In the genomic region with DNA sequence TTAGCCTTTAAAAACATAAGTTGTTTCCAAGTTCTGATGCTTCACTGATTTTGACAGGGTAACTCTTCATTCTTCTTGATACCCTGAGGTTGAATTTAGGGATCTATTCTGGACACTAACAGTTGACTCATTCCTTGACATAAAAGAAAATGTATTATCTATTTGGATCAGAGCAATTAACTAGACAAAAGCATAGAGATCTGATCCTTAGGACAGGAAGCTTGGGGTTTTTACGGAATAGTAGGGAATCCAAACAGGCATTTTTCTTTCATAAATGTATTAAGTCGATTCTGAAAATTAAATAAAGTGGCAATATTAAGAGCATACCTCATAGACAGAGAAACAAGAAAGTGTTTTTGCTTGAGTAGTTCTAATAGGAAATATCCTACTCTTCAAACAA, we compare ENCODE assay signal across 34 cellular contexts.
"Had no signal": no experiment of that assay in that cellular context is flagged by ENCODE, and none has a peak within 500 bp of the region (broad histone marks: within the 10 kb centered on the region; RNA-seq: fewer than 3 reads in every experiment).

No MANE protein-coding gene starts in this region.

- H3K27me3 Mint-ChIP-seq: activated naive CD8-positive, alpha-beta T cell; effector memory CD8-positive, alpha-beta T cell; naive B cell; stimulated activated memory B cell treated with anti-CD40 and anti-IgM and Interleukin-4, amounts not matched to agents 10 μg/mL and 1 μg/mL and 100 μg/mL, for 72 hours had no signal

- H3K9me3 Mint-ChIP-seq: mesothelial cell of epicardium, nephron progenitor cell had no signal

- H3K27me3 ChIP-seq: body of pancreas, cardiac muscle cell, colonic mucosa, pancreas, stomach, thyroid gland, upper lobe of left lung, vagina had no signal

- H3K27ac Mint-ChIP-seq: activated naive CD8-positive, alpha-beta T cell; effector memory CD8-positive, alpha-beta T cell; immature natural killer cell; mesothelial cell of epicardium; naive B cell; nephron progenitor cell; stimulated activated memory B cell treated with anti-CD40 and anti-IgM and Interleukin-4, amounts not matched to agents 10 μg/mL and 1 μg/mL and 100 μg/mL, for 72 hours had no signal

- H3K4me2 ChIP-seq: smooth muscle cell had no signal

- DNase-seq: activated CD4-positive, alpha-beta T cell treated with anti-CD3 and anti-CD28 coated beads for 4 hours; activated CD4-positive, alpha-beta T cell treated with anti-CD3 and anti-CD28 coated beads, Interleukin-2, amount 50 U/mL, for 48 hours; activated CD8-positive, alpha-beta memory T cell treated with anti-CD3 and anti-CD28 coated beads for 24 hours; activated effector memory CD4-positive, alpha-beta T cell treated with Interleukin-2 at 50 U/mL for 16 hours; activated naive CD4-positive, alpha-beta T cell treated with Interleukin-2 at 50 U/mL for 16 hours; aorta; body of pancreas; cerebellar nuclear complex; colonic mucosa; effector memory CD8-positive, alpha-beta T cell; head of caudate nucleus; hippocampal formation; immature natural killer cell; kidney; left colon; naive B cell; nephron progenitor cell; nucleus accumbens; pancreas; stimulated activated CD4-positive, alpha-beta T cell treated with anti-CD3 and anti-CD28 coated beads, Interleukin-1b, Interleukin-23, amount 100 ng/mL, for 48 hours; stimulated activated CD4-positive, alpha-beta T cell treated with anti-CD3 and anti-CD28 coated beads, Interleukin-4, amount 100 ng/mL, for 4 hours; stimulated activated CD8-positive, alpha-beta memory T cell treated with anti-CD3 and anti-CD28 coated beads, Interleukin-4, amount 100 ng/mL, for 48 hours; stomach; T-helper 9 cell; thyroid gland; upper lobe of left lung had no signal

- H3K4me3 ChIP-seq: body of pancreas, cardiac muscle cell, colonic mucosa, pancreas, prostate gland, smooth muscle cell, stomach, thyroid gland, upper lobe of left lung, vagina had no signal

- H3K4me1 Mint-ChIP-seq: immature natural killer cell; naive B cell; nephron progenitor cell; stimulated activated memory B cell treated with anti-CD40 and anti-IgM and Interleukin-4, amounts not matched to agents 10 μg/mL and 1 μg/mL and 100 μg/mL, for 72 hours had no signal

- H3K27ac ChIP-seq: body of pancreas, cardiac muscle cell, colonic mucosa, pancreas, prostate gland, stomach, thyroid gland, upper lobe of left lung, vagina, VCaP had no signal

- H3K36me3 ChIP-seq: cardiac muscle cell, colonic mucosa, pancreas, prostate gland, stomach, thyroid gland, upper lobe of left lung, vagina had no signal

- H3K4me3 Mint-ChIP-seq: activated naive CD8-positive, alpha-beta T cell; effector memory CD8-positive, alpha-beta T cell; immature natural killer cell; mesothelial cell of epicardium; naive B cell; nephron progenitor cell; stimulated activated memory B cell treated with anti-CD40 and anti-IgM and Interleukin-4, amounts not matched to agents 10 μg/mL and 1 μg/mL and 100 μg/mL, for 72 hours had no signal

- H3K9me3 ChIP-seq: body of pancreas, colonic mucosa, pancreas, prostate gland, stomach, thyroid gland, upper lobe of left lung, vagina had no signal

- ATAC-seq: body of pancreas; effector memory CD8-positive, alpha-beta T cell; left colon; pancreas; stimulated activated memory B cell treated with anti-CD40 and anti-IgM and Interleukin-4, amounts not matched to agents 10 μg/mL and 1 μg/mL and 100 μg/mL, for 72 hours had no signal

- H3K4me1 ChIP-seq: body of pancreas, colonic mucosa, pancreas, prostate gland, stomach, thyroid gland, upper lobe of left lung, vagina had no signal

- H3K36me3 Mint-ChIP-seq: activated naive CD8-positive, alpha-beta T cell; immature natural killer cell; mesothelial cell of epicardium; naive B cell; stimulated activated memory B cell treated with anti-CD40 and anti-IgM and Interleukin-4, amounts not matched to agents 10 μg/mL and 1 μg/mL and 100 μg/mL, for 72 hours had no signal
